Comparison of ENCODE assay signal across 23 cellular contexts in the genomic region with DNA sequence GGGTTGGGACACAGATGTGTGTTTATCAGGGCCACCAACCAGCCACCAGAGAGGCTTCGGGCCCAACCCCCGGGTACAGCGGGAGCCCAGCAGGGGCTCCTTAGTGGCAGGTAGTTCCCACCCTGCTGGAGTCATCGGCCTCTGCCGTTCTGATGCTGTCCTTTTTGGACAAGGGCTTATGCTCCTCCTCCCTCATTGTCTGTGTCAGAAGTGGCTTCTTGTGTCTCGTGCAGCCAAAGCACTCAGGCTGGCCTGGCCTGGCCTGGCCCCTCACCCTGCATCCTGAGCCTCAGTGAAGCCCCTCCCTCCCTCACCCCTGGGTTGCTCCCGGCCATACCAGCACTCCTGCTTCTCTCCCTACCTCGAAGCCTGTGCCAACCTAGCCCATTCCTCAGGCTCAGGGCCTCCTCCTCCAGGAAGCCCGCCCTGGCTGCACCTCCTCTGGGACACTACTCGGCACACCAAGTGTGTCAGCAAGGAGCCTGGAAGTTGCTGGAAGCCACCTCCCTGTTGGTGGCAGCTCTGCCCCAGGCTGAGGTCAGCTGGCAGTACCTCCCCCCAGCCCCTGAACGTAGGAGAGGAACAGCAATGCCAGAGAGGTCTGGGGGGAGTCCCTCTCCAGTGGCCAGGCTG.
"Had no signal": no experiment of that assay in that cellular context is flagged by ENCODE, and none has a peak within 500 bp of the region (broad histone marks: within the 10 kb centered on the region; RNA-seq: fewer than 3 reads in every experiment).

No MANE protein-coding gene starts in this region.

- H3K4me3 Mint-ChIP-seq: activated B cell treated with CpG ODN at 0.5 μM for 24 hours; activated naive CD8-positive, alpha-beta T cell; central memory CD8-positive, alpha-beta T cell; natural killer cell treated with Interleukin-12 subunit alpha and Interleukin-12 subunit beta and Interleukin-15 and Interleukin-18, amount 100 ng/mL, for 72 hours; stimulated activated memory B cell treated with anti-CD40 and anti-IgM and Interleukin-4, amounts not matched to agents 10 μg/mL and 1 μg/mL and 100 μg/mL, for 72 hours; stimulated activated naive CD8-positive, alpha-beta T cell treated with anti-CD3 and anti-CD28 coated beads, Interleukin-15, amount 100 ng/mL, for 72 hours had no signal

- H3K36me3 Mint-ChIP-seq: activated naive CD8-positive, alpha-beta T cell; natural killer cell treated with Interleukin-12 subunit alpha and Interleukin-12 subunit beta and Interleukin-15 and Interleukin-18, amount 100 ng/mL, for 72 hours; stimulated activated memory B cell treated with anti-CD40 and anti-IgM and Interleukin-4, amounts not matched to agents 10 μg/mL and 1 μg/mL and 100 μg/mL, for 72 hours had no signal

- H3K9me3 Mint-ChIP-seq: activated B cell treated with CpG ODN at 0.5 μM for 24 hours; central memory CD8-positive, alpha-beta T cell; natural killer cell treated with Interleukin-12 subunit alpha and Interleukin-12 subunit beta and Interleukin-15 and Interleukin-18, amount 100 ng/mL, for 72 hours; stimulated activated memory B cell treated with anti-CD40 and anti-IgM and Interleukin-4, amounts not matched to agents 10 μg/mL and 1 μg/mL and 100 μg/mL, for 72 hours; stimulated activated naive CD8-positive, alpha-beta T cell treated with anti-CD3 and anti-CD28 coated beads, Interleukin-15, amount 100 ng/mL, for 72 hours had no signal

- H3K27me3 ChIP-seq: left lung, ovary, sigmoid colon had no signal

- H3K9me3 ChIP-seq: left lung, mucosa of descending colon, ovary, sigmoid colon, tibial artery had no signal

- H3K4me3 ChIP-seq: left lung, lung, mucosa of descending colon, ovary, sigmoid colon, tibial artery had no signal

- H3K36me3 ChIP-seq: left lung, ovary, sigmoid colon, tibial artery had no signal

- DNase-seq: activated B cell treated with CpG ODN at 0.5 μM for 24 hours; activated CD8-positive, alpha-beta memory T cell treated with anti-CD3 and anti-CD28 coated beads for 24 hours; activated effector memory CD4-positive, alpha-beta T cell treated with Interleukin-2 at 50 U/mL for 16 hours; activated naive CD4-positive, alpha-beta T cell treated with Interleukin-2 at 50 U/mL for 16 hours; anterior cingulate cortex; effector CD8-positive, alpha-beta T cell; kidney glomerular epithelial cell; left lung; mucosa of descending colon; ovary; sigmoid colon; small intestine; stimulated activated CD4-positive, alpha-beta T cell treated with anti-CD3 and anti-CD28 coated beads, Interleukin-4, amount 100 ng/mL, for 4 hours; stimulated activated CD8-positive, alpha-beta memory T cell treated with anti-CD3 and anti-CD28 coated beads, Interleukin-4, amount 100 ng/mL, for 48 hours; stimulated activated naive CD8-positive, alpha-beta T cell treated with anti-CD3 and anti-CD28 coated beads, Interleukin-15, amount 100 ng/mL, for 72 hours; T-helper 2 cell; tibial artery had no signal

- H3K27ac Mint-ChIP-seq: activated B cell treated with CpG ODN at 0.5 μM for 24 hours; activated naive CD8-positive, alpha-beta T cell; natural killer cell treated with Interleukin-12 subunit alpha and Interleukin-12 subunit beta and Interleukin-15 and Interleukin-18, amount 100 ng/mL, for 72 hours; progenitor cell of endocrine pancreas; stimulated activated memory B cell treated with anti-CD40 and anti-IgM and Interleukin-4, amounts not matched to agents 10 μg/mL and 1 μg/mL and 100 μg/mL, for 72 hours had no signal

- H3K27ac ChIP-seq: left lung, ovary, sigmoid colon, tibial artery had no signal
